Comparison of ENCODE assay signal across 8 cellular contexts in genomic region chr5:130280528-130281217, GRCh38.
"Had no signal": no experiment of that assay in that cellular context is flagged by ENCODE, and none has a peak within 500 bp of the region (broad histone marks: within the 10 kb centered on the region; RNA-seq: fewer than 3 reads in every experiment).

No MANE protein-coding gene starts in this region.

- H3K9me3 ChIP-seq: HAP-1 had no signal

- H3K4me1 ChIP-seq: HAP-1 had no signal

- H3K4me3 ChIP-seq: GM23248, HAP-1 had no signal

- ATAC-seq: HCT116, HepG2 had no signal

- H3K36me3 ChIP-seq: HAP-1 had no signal

- DNase-seq: GM23248, GOT3, H7, HFFc6 had no signal

- H3K27ac ChIP-seq: GM23248, HL-60 had no signal
